Comparison of ENCODE assay signal across 12 cellular contexts in the genomic region with DNA sequence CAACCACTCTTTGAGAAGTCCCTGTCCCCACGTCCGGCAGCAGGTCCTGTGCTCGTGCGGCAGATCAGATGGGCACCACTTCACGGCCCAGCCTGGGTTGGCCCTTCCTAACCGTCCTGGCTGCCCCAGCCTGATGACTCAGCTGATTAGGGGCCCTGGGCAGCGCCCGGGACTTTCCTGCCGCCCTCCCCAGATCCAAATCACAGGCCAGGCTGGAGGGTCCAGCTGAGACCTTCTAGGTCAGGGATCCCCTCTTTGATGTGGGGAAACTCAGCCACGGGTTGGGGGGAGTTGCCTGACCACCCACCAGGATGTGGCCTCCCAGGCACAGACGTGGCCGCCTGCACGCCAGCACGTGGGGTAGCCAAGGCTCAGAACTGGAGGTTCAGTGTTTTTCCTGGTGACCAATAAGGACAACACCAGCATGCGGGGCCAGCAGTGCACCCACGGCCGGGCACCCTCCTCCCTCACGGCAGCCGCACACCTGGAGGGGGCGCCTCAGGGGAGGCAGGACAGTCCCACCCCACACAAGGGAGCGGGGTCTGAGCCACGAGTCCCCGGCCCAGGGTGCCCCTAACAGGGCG. TPM values are rescaled to one million over a fixed set of nuclear protein-coding genes. Genes with fewer than 3 reads are reported as not detected.
DNase-seq lines count a peak whose midpoint lies in the region; ATAC-seq, FAIRE-seq and TF ChIP-seq lines count a peak whose summit lies in the region.
"Not testable (repeated sequence)": the region's sequence is repeated elsewhere in the genome, so short reads cannot be mapped to it uniquely, and the experiment has no call there.
"Had no signal": no experiment of that assay in that cellular context is flagged by ENCODE, and none has a peak within 500 bp of the region (broad histone marks: within the 10 kb centered on the region; RNA-seq: fewer than 3 reads in every experiment).

No MANE protein-coding gene starts in this region.

- H2BK15ac ChIP-seq in H1 (ENCODE audit: low read length) = not testable (repeated sequence)

- not testable (repeated sequence) for H3K27me3 Mint-ChIP-seq in natural killer cell (ENCODE audit: low read depth in 2 of 2)

- H3K23me2 ChIP-seq in H1 (ENCODE audit: low read depth, low read length) = not testable (repeated sequence)

- 0 out of 3 replicates have a peak overlapping the region, but pooled peaks have one; percentile 1 for H3K4me2 ChIP-seq in A549
- H3K4me2 ChIP-seq in H1 (ENCODE audit: insufficient read depth in 1 of 2, low read depth in 2 of 2, low read length in 2 of 2) = not testable (repeated sequence)

- H3K27me3 ChIP-seq in H1 (replicated peaks in 1 of 4; ENCODE audit: control insufficient read depth in 3 of 4, extremely low read depth in 1 of 4, insufficient read depth in 3 of 4, low read length in 3 of 4); right cardiac atrium (ENCODE audit: control insufficient read depth, insufficient read depth): not testable (repeated sequence)

- H3K9me3 ChIP-seq in A549; H1 (ENCODE audit: insufficient read depth in 2 of 2, low read depth in 1 of 2, low read length in 1 of 2); right cardiac atrium (ENCODE audit: control insufficient read depth, low read length): not testable (repeated sequence)

- peak in 1 of 2 experiments; percentile 50; a peak in 3 of 6 replicates for ATAC-seq in A549
- not testable (repeated sequence) for ATAC-seq in right cardiac atrium
- ATAC-seq in natural killer cell = peak; percentile 36 to 54 (median 37)
- peak; percentile 38 for ATAC-seq in sciatic nerve

- H3K4me3 ChIP-seq in A549; H1 (ENCODE audit: extremely low read depth in 1 of 4, insufficient read depth in 2 of 4, low read depth in 3 of 4, low read length in 4 of 4); right cardiac atrium (ENCODE audit: low read length): not testable (repeated sequence)

- H3K27ac Mint-ChIP-seq in natural killer cell = not testable (repeated sequence)

- not testable (repeated sequence) for H3K36me3 ChIP-seq in H1 (ENCODE audit: control insufficient read depth in 2 of 4, insufficient read depth in 4 of 4, low read length in 3 of 4)

- TF ChIP-seq POLR2A in A549 (IDR thresholded peaks at IDR 0.05; ENCODE audit: low read length); H1 (IDR thresholded peaks at IDR 0.05; ENCODE audit: control extremely low read depth in 1 of 2, low read depth in 2 of 2, low read length in 2 of 2): not testable (repeated sequence)

- not testable (repeated sequence) for H2AFZ ChIP-seq in H1 (ENCODE audit: low read length)

- WGBS in A549 (ENCODE audit: missing lambda C conversion rate) = 71% methylated on average over 18 of the region's 24 CpGs
- WGBS in H1 (ENCODE audit: extremely low coverage in 1 of 2, insufficient coverage in 1 of 2, insufficient read length in 1 of 2, insufficient replicate concordance in 2 of 2, low coverage in 1 of 2, low lambda C conversion rate in 2 of 2, missing lambda C conversion rate in 1 of 2), 2 experiments = 80% methylated on average over 21 of the region's 24 CpGs; no CpG with 5 or more reads in 1 of the 2 experiments
- WGBS in right cardiac atrium = 51% methylated on average over 24 of the region's 24 CpGs

- not testable (repeated sequence) for H2BK12ac ChIP-seq in H1 (ENCODE audit: low read depth, low read length)

- H3K79me1 ChIP-seq in H1 (ENCODE audit: low read depth, low read length) = not testable (repeated sequence)

- H2BK120ac ChIP-seq in H1 (replicated peaks; ENCODE audit: low read depth, low read length) = not testable (repeated sequence)

- H3K14ac ChIP-seq in H1 (ENCODE audit: insufficient read length) = not testable (repeated sequence)

- not testable (repeated sequence) for TF ChIP-seq CTCF in A549 (IDR thresholded peaks at IDR 0.05); H1 (IDR thresholded peaks at IDR 0.05; ENCODE audit: control extremely low read depth in 1 of 3, insufficient read depth in 1 of 3, low read depth in 1 of 3, low read length in 3 of 3); natural killer cell (IDR thresholded peaks at IDR 0.05)

- CTCF ChIA-PET in A549 (lab: Yijun Ruan, JAX) = interaction anchor here (0.6 to 1.3 kb wide), 3 partner anchors 102 to 168 kb away, joined by 3 read pairs; no protein-coding TSS in a partner anchor
- CTCF ChIA-PET in H1 (lab: Charles Lee; ENCODE audit: partially characterized antibody) = not testable (repeated sequence)

- H4K91ac ChIP-seq in H1 (replicated peaks; ENCODE audit: insufficient read length, low read length) = not testable (repeated sequence)

- H3K36me3 Mint-ChIP-seq in natural killer cell = not testable (repeated sequence)

- not testable (repeated sequence) for H2BK5ac ChIP-seq in H1 (ENCODE audit: low read depth, low read length)

- H3K56ac ChIP-seq in H1 (replicated peaks; ENCODE audit: insufficient read length, low read depth, low read length) = not testable (repeated sequence)

- not testable (repeated sequence) for H3K79me2 ChIP-seq in H1 (ENCODE audit: control insufficient read depth in 1 of 2, insufficient read depth in 2 of 2, low read length in 2 of 2)

- POLR2A ChIA-PET in A549 (lab: Yijun Ruan, JAX); H1 (lab: Charles Lee; ENCODE audit: partially characterized antibody): not testable (repeated sequence)

- TF ChIP-seq RAD21 in A549 (conservative IDR thresholded peaks at IDR 0.05 in 1 of 2, IDR thresholded peaks at IDR 0.05 in 1 of 2); H1 (IDR thresholded peaks at IDR 0.05 in 1 of 2, conservative IDR thresholded peaks at IDR 0.05 in 1 of 2; ENCODE audit: low read depth in 2 of 2, low read length in 2 of 2): not testable (repeated sequence)

- FAIRE-seq in A549 (lab: Jason Lieb, UNC); H1 (lab: Jason Lieb, UNC): not testable (repeated sequence)
- FAIRE-seq in HTR-8/SVneo (lab: Jason Lieb, UNC) = peak; percentile 48
- FAIRE-seq in urothelium cell line (lab: Jason Lieb, UNC) = peak; percentile 97

- not testable (repeated sequence) for H4K8ac ChIP-seq in H1 (ENCODE audit: extremely low read depth, insufficient read depth, low read length)

- not testable (repeated sequence) for H3K4me3 Mint-ChIP-seq in natural killer cell

- H4K5ac ChIP-seq in H1 (ENCODE audit: insufficient read length, low read depth, low read length) = not testable (repeated sequence)

- not testable (repeated sequence) for H3K9me3 Mint-ChIP-seq in natural killer cell

- intact Hi-C loops in right cardiac atrium (cut with DNase I); natural killer cell (cut with micrococcal nuclease); sciatic nerve (cut with DNase I): not testable (repeated sequence)

- not testable (repeated sequence) for TF ChIP-seq EP300 in A549 (IDR thresholded peaks at IDR 0.05); H1 (IDR thresholded peaks at IDR 0.05; ENCODE audit: borderline replicate concordance in 1 of 2, low read depth in 2 of 2, low read length in 2 of 2)

- peak overlapping the region; percentile 45 to 77; a peak in 4 of 6 replicates for H3K27ac ChIP-seq in A549
- not testable (repeated sequence) for H3K27ac ChIP-seq in H1 (ENCODE audit: low read depth, low read length); right cardiac atrium (ENCODE audit: low read length)

- not testable (repeated sequence) for H3K4ac ChIP-seq in H1 (replicated peaks; ENCODE audit: insufficient read length, low read depth, low read length)

- not testable (repeated sequence) for DNase-seq in A549 (ENCODE audit: low read depth in 1 of 2, low spot score in 1 of 2); HTR-8/SVneo (ENCODE audit: insufficient read length, low spot score); H1 (ENCODE audit: low read depth in 1 of 2, low spot score in 2 of 2); natural killer cell; sciatic nerve (ENCODE audit: low spot score); urothelium cell line (ENCODE audit: low spot score)
- DNase-seq in RPMI7951 (ENCODE audit: low read depth) = peak; percentile 73
- DNase-seq in right cardiac atrium = peak in 2 of 3 donors; percentile 47 to 63

- not testable (repeated sequence) for H3K4me1 Mint-ChIP-seq in natural killer cell

- not testable (repeated sequence) for H2AK5ac ChIP-seq in H1 (ENCODE audit: low read depth, low read length)

- H3K9ac ChIP-seq in H1 (replicated peaks in 1 of 4; ENCODE audit: extremely low read depth in 1 of 4, low read depth in 3 of 4, low read length in 3 of 4) = not testable (repeated sequence)

- peaks cover 20% of the 10 kb centered on the region for H3K4me1 ChIP-seq in A549
- H3K4me1 ChIP-seq in H1 (replicated peaks in 1 of 4; ENCODE audit: control insufficient read depth in 3 of 4, insufficient read depth in 4 of 4, low read length in 3 of 4); right cardiac atrium (ENCODE audit: control insufficient read depth, insufficient read depth, low read length): not testable (repeated sequence)

- H3K23ac ChIP-seq in H1 (ENCODE audit: insufficient read length) = not testable (repeated sequence)

- not testable (repeated sequence) for H4K20me1 ChIP-seq in H1 (replicated peaks in 1 of 2; ENCODE audit: control insufficient read depth in 1 of 2, insufficient read depth in 2 of 2, low read length in 2 of 2)

- not testable (repeated sequence) for H3K18ac ChIP-seq in H1 (ENCODE audit: extremely low read depth, low read length)

- H2BK20ac ChIP-seq in H1 (ENCODE audit: low read length) = not testable (repeated sequence)

RNA-seq across cellular contexts. Expression of a gene that starts 0.8 kb away (rescaled TPM):
- not detected in 2 replicates for polyA plus RNA-seq in A549 (2011; rRNA removed)
- polyA plus RNA-seq in A549 (2012; cell fraction: cytosol; rRNA removed) = 0.13 and 0.14 TPM in 2 replicates
- 0.23 TPM in 2 replicates for polyA plus RNA-seq in A549 (2012; cell fraction: nucleus; rRNA removed)
- polyA plus RNA-seq in A549 (2017; fragmentation: RNase III; extraction: RNeasy Plus Mini Kit Qiagen cat#74134 plus additional on column Dnase treatment) = 0.08 TPM in 1 of 3 replicates, not detected in the others
- polyA minus RNA-seq in A549 (2011; rRNA and poly(A)+ RNA removed) = not detected in 2 replicates
- total RNA-seq in RPMI7951 (2014; rRNA removed; shearing (Covaris generic)) = 0.24 TPM in 1 of 2 replicates, not detected in the other
- not detected in 2 replicates for total RNA-seq in H1 (2021; fragmentation: NEBNext Ultra II Directional; extraction: Animal tissue kit (Norgen Biotek cat#: 25700))
- not detected in 2 replicates for polyA plus RNA-seq in H1 (2011; rRNA removed)
- polyA plus RNA-seq in H1 (2011; cell fraction: cytosol; rRNA removed) = not detected
- not detected for polyA plus RNA-seq in H1 (2011; cell fraction: nucleus; rRNA removed)
- 0.55 to 0.76 TPM (median 0.67 TPM) in 4 replicates for polyA plus RNA-seq in H1 (2012, experiment 1 of 2)
- not detected for polyA plus RNA-seq in H1 (2012, experiment 2 of 2)
- polyA plus RNA-seq in H1 (2013, experiment 1 of 2) = not detected
- not detected for polyA plus RNA-seq in H1 (2013, experiment 2 of 2)
- polyA minus RNA-seq in H1 (2011; rRNA and poly(A)+ RNA removed) = not detected in 2 replicates
- not detected for polyA minus RNA-seq in H1 (2011; cell fraction: cytosol; rRNA and poly(A)+ RNA removed)
- polyA minus RNA-seq in H1 (2011; cell fraction: nucleus; rRNA and poly(A)+ RNA removed) = not detected
- under 1 TPM in 1 of 4 donors, not detected in 3; 0.21 TPM for total RNA-seq in right cardiac atrium
- not detected for polyA plus RNA-seq in right cardiac atrium
- total RNA-seq in natural killer cell = under 1 TPM in 1 of 3 donors, not detected in 2; 0.40 TPM
- 0.45 TPM for total RNA-seq in sciatic nerve
- total RNA-seq: Caco-2; CD4-positive, alpha-beta T cell; HT1080 had no signal
- polyA plus RNA-seq: BJ had no signal

RNA-seq across cellular contexts. Expression of a gene that starts 4.2 kb away (rescaled TPM):
- polyA plus RNA-seq in A549 (2011; rRNA removed) (not detected in 2 replicates), A549 (2017; fragmentation: RNase III; extraction: RNeasy Plus Mini Kit Qiagen cat#74134 plus additional on column Dnase treatment) (not detected in 3 replicates), H1 (2011; rRNA removed) (0.08 TPM in 1 of 2 replicates, not detected in the other), right cardiac atrium (1.8 TPM)
- polyA plus RNA-seq in A549 (2012; cell fraction: cytosol; rRNA removed) = not detected in 2 replicates
- polyA plus RNA-seq in A549 (2012; cell fraction: nucleus; rRNA removed) = 0.06 TPM in 1 of 2 replicates, not detected in the other
- not detected in 2 replicates for polyA minus RNA-seq in A549 (2011; rRNA and poly(A)+ RNA removed)
- total RNA-seq in RPMI7951 (2014; rRNA removed; shearing (Covaris generic)) = not detected in 2 replicates
- not detected in 2 replicates for total RNA-seq in H1 (2021; fragmentation: NEBNext Ultra II Directional; extraction: Animal tissue kit (Norgen Biotek cat#: 25700))
- 0.06 TPM for polyA plus RNA-seq in H1 (2011; cell fraction: cytosol; rRNA removed)
- polyA plus RNA-seq in H1 (2011; cell fraction: nucleus; rRNA removed) = 0.50 TPM
- not detected in 4 replicates for polyA plus RNA-seq in H1 (2012, experiment 1 of 2)
- not detected for polyA plus RNA-seq in H1 (2012, experiment 2 of 2)
- not detected for polyA plus RNA-seq in H1 (2013, experiment 1 of 2)
- polyA plus RNA-seq in H1 (2013, experiment 2 of 2) = not detected
- not detected in 2 replicates for polyA minus RNA-seq in H1 (2011; rRNA and poly(A)+ RNA removed)
- not detected for polyA minus RNA-seq in H1 (2011; cell fraction: cytosol; rRNA and poly(A)+ RNA removed)
- polyA minus RNA-seq in H1 (2011; cell fraction: nucleus; rRNA and poly(A)+ RNA removed) = not detected
- total RNA-seq in right cardiac atrium (1 to 10 TPM in 3 of 4 donors, not detected in 1; 3.7 to 7.1 (median 6.7) TPM), natural killer cell (10 to 100 TPM in 1 of 3 donors, not detected in 2; 12.6 TPM), sciatic nerve (18.5 TPM)
- total RNA-seq: Caco-2; CD4-positive, alpha-beta T cell; HT1080 had no signal
- polyA plus RNA-seq: BJ had no signal

RNA-seq across cellular contexts. Expression of a gene that starts 14.7 kb away (rescaled TPM):
- polyA plus RNA-seq in A549 (2011; rRNA removed) (not detected in 2 replicates), A549 (2017; fragmentation: RNase III; extraction: RNeasy Plus Mini Kit Qiagen cat#74134 plus additional on column Dnase treatment) (not detected in 3 replicates), H1 (2011; rRNA removed) (0.09 TPM in 2 replicates), right cardiac atrium (1.2 TPM)
- 0.04 TPM in 1 of 2 replicates, not detected in the other for polyA plus RNA-seq in A549 (2012; cell fraction: cytosol; rRNA removed)
- polyA plus RNA-seq in A549 (2012; cell fraction: nucleus; rRNA removed) = not detected in 2 replicates
- not detected in 2 replicates for polyA minus RNA-seq in A549 (2011; rRNA and poly(A)+ RNA removed)
- 0.39 and 0.72 TPM in 2 replicates for total RNA-seq in RPMI7951 (2014; rRNA removed; shearing (Covaris generic))
- total RNA-seq in H1 (2021; fragmentation: NEBNext Ultra II Directional; extraction: Animal tissue kit (Norgen Biotek cat#: 25700)) = not detected in 2 replicates
- polyA plus RNA-seq in H1 (2011; cell fraction: cytosol; rRNA removed) = 0.12 TPM
- polyA plus RNA-seq in H1 (2011; cell fraction: nucleus; rRNA removed) = 1.5 TPM
- polyA plus RNA-seq in H1 (2012, experiment 1 of 2) = not detected in 4 replicates
- not detected for polyA plus RNA-seq in H1 (2012, experiment 2 of 2)
- polyA plus RNA-seq in H1 (2013, experiment 1 of 2) = not detected
- not detected for polyA plus RNA-seq in H1 (2013, experiment 2 of 2)
- not detected in 2 replicates for polyA minus RNA-seq in H1 (2011; rRNA and poly(A)+ RNA removed)
- polyA minus RNA-seq in H1 (2011; cell fraction: cytosol; rRNA and poly(A)+ RNA removed) = not detected
- not detected for polyA minus RNA-seq in H1 (2011; cell fraction: nucleus; rRNA and poly(A)+ RNA removed)
- total RNA-seq in right cardiac atrium (1 to 10 TPM; 1.6 to 8.3 (median 4.7) TPM), natural killer cell (10 to 100 TPM in 1 of 3 donors, under 1 TPM in 1, not detected in 1; 0.82 to 13.4 TPM), sciatic nerve (11.5 TPM)
- total RNA-seq: Caco-2, HT1080 had no signal
- polyA plus RNA-seq: BJ had no signal

RNA-seq across cellular contexts. Expression of a gene that starts 30.0 kb away (rescaled TPM):
- not detected in 2 replicates for polyA plus RNA-seq in A549 (2011; rRNA removed)
- polyA plus RNA-seq in A549 (2012; cell fraction: cytosol; rRNA removed) = not detected in 2 replicates
- polyA plus RNA-seq in A549 (2012; cell fraction: nucleus; rRNA removed) = not detected in 2 replicates
- polyA plus RNA-seq in A549 (2017; fragmentation: RNase III; extraction: RNeasy Plus Mini Kit Qiagen cat#74134 plus additional on column Dnase treatment) = not detected in 3 replicates
- polyA minus RNA-seq in A549 (2011; rRNA and poly(A)+ RNA removed) = not detected in 2 replicates
- not detected in 2 replicates for total RNA-seq in RPMI7951 (2014; rRNA removed; shearing (Covaris generic))
- total RNA-seq in H1 (2021; fragmentation: NEBNext Ultra II Directional; extraction: Animal tissue kit (Norgen Biotek cat#: 25700)) = not detected in 2 replicates
- 0.26 and 0.61 TPM in 2 replicates for polyA plus RNA-seq in H1 (2011; rRNA removed)
- 0.62 TPM for polyA plus RNA-seq in H1 (2011; cell fraction: cytosol; rRNA removed)
- 8.5 TPM for polyA plus RNA-seq in H1 (2011; cell fraction: nucleus; rRNA removed)
- polyA plus RNA-seq in H1 (2012, experiment 1 of 2) = 0.42 to 1.1 TPM (median 0.70 TPM) in 4 replicates
- polyA plus RNA-seq in H1 (2012, experiment 2 of 2) = 0.18 TPM
- polyA plus RNA-seq in H1 (2013, experiment 1 of 2) = 0.36 TPM
- 0.17 TPM for polyA plus RNA-seq in H1 (2013, experiment 2 of 2)
- polyA minus RNA-seq in H1 (2011; rRNA and poly(A)+ RNA removed) = 0.28 TPM in 1 of 2 replicates, not detected in the other
- polyA minus RNA-seq in H1 (2011; cell fraction: cytosol; rRNA and poly(A)+ RNA removed) = not detected
- polyA minus RNA-seq in H1 (2011; cell fraction: nucleus; rRNA and poly(A)+ RNA removed) = not detected
- total RNA-seq in right cardiac atrium = under 1 TPM in 2 of 4 donors, not detected in 2; 0.26 to 0.85 TPM
- 0.16 TPM for polyA plus RNA-seq in right cardiac atrium
- 1 to 10 TPM in 1 of 3 donors, not detected in 2; 3.2 TPM for total RNA-seq in natural killer cell
- 0.27 TPM for total RNA-seq in sciatic nerve
- total RNA-seq: Caco-2; CD4-positive, alpha-beta T cell; HT1080 had no signal
- polyA plus RNA-seq: BJ had no signal
